8 cellular contexts compared by ENCODE assay signal in the genomic region with DNA sequence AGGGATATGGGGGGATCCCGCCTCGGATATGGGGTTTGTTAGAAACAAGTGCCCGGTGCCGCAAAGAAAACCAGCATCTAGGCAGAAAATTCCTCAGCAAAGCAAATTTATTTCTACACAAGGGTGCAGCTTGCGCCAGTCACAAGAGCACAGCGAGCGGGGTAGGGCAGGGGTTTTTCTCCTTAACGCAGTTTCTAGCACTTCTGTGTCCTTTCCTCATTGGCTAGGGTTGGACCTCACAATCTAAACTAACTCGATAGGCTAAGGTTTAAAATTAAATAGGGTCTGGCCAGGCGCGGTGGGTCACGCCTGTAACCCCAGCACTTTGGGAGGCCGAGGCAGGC. TPM values are rescaled to one million over a fixed set of nuclear protein-coding genes. Genes with fewer than 3 reads are reported as not detected.
DNase-seq lines count a peak whose midpoint lies in the region; ATAC-seq and TF ChIP-seq lines count a peak whose summit lies in the region.

No MANE protein-coding gene starts in this region.

- H3K36me3 ChIP-seq in liver (ENCODE audit: control insufficient read depth in 4 of 4, insufficient read depth in 3 of 4, low read depth in 1 of 4, low read length in 3 of 4) (peaks cover 0 to 2% (median 0%) of the 10 kb centered on the region in 4 donors), tibial artery (peaks cover 0 to 9% (median 5%) of the 10 kb centered on the region in 3 donors)

- H3K36me3 Mint-ChIP-seq in chondrocyte (ENCODE audit: low read depth) = peaks cover 12% of the 10 kb centered on the region

- 13% methylated on average over 13 of the region's 13 CpGs for WGBS in liver

- peaks cover 0 to 13% (median 7%) of the 10 kb centered on the region in 4 donors for H3K4me1 ChIP-seq in liver (ENCODE audit: control insufficient read depth in 4 of 4, insufficient read depth in 4 of 4, low read length in 3 of 4)
- H3K4me1 ChIP-seq in tibial artery = peaks cover 0 to 23% (median 9%) of the 10 kb centered on the region in 4 donors

- H3K4me3 Mint-ChIP-seq in chondrocyte (ENCODE audit: unreplicated experiment) = peak overlapping the region; percentile 93

- no peaks in the 10 kb centered on the region for H3K27me3 ChIP-seq in liver (ENCODE audit: control insufficient read depth in 4 of 4, insufficient read depth in 4 of 4, low read length in 3 of 4)
- no peaks in the 10 kb centered on the region for H3K27me3 ChIP-seq in tibial artery

- intact Hi-C loops in tibial artery (cut with DNase I; ENCODE audit: low total_unique reads) = no loop called here

- TF ChIP-seq CTCF in chondrocyte (IDR thresholded peaks at IDR 0.05) = no peak
- TF ChIP-seq CTCF in liver (IDR thresholded peaks at IDR 0.05; ENCODE audit: low read depth, low read length, missing input control) = no peak
- TF ChIP-seq CTCF in tibial artery (IDR thresholded peaks at IDR 0.05) = no peak

- DNase-seq in NCI-H69 (lab: John Stamatoyannopoulos, UW) = peak; percentile 50
- DNase-seq in chondrocyte (ENCODE audit: low spot score) = no peak
- DNase-seq in tibial artery = no peak
- DNase-seq in effector CD8-positive, alpha-beta T cell (lab: John Stamatoyannopoulos, UW) = no peak
- no peak for DNase-seq in cerebellum (ENCODE audit: low spot score)

- peaks cover 3% of the 10 kb centered on the region for H3K9me3 Mint-ChIP-seq in chondrocyte (ENCODE audit: low read depth)

- peak overlapping the region; percentile 74 to 76 for H3K27ac ChIP-seq in liver (ENCODE audit: low read depth in 1 of 2, low read length in 2 of 2)
- H3K27ac ChIP-seq in tibial artery = peak overlapping the region; percentile 91 to 92

- H3K27me3 Mint-ChIP-seq in chondrocyte (ENCODE audit: low read depth) = no peaks in the 10 kb centered on the region

- H3K9ac ChIP-seq in liver (ENCODE audit: low read depth in 1 of 2, low read length in 2 of 2) = peak overlapping the region; percentile 48 to 77

- peak overlapping the region; percentile 90 for H3K27ac Mint-ChIP-seq in chondrocyte (ENCODE audit: unreplicated experiment)

- ATAC-seq in GM18861 (IDR thresholded peaks at IDR 0.05; ENCODE audit: unreplicated experiment) = no peak

- peaks cover 23% of the 10 kb centered on the region for H3K4me1 Mint-ChIP-seq in chondrocyte (ENCODE audit: low read depth)

- TF ChIP-seq RAD21 in liver (IDR thresholded peaks at IDR 0.05) = no peak

- H3K9me3 ChIP-seq in liver (ENCODE audit: control insufficient read depth in 4 of 4, low read length in 3 of 4) (peaks cover 0 to under 1% (median 0%) of the 10 kb centered on the region in 4 donors), tibial artery (no peaks in the 10 kb centered on the region)

- H3K4me3 ChIP-seq in GM08714 (ENCODE audit: low read length) = peak overlapping the region; percentile 76
- peak overlapping the region; percentile 63 to 83 (median 74) for H3K4me3 ChIP-seq in liver (ENCODE audit: low read depth in 1 of 3, low read length in 3 of 3)
- H3K4me3 ChIP-seq in tibial artery = peak overlapping the region; percentile 65 to 86

TF ChIP-seq in liver, 16 proteins besides CTCF, POLR2A, EP300 and RAD21:
- no peak for TF ChIP-seq EGR1 (IDR thresholded peaks at IDR 0.05; ENCODE audit: low read depth in 2 of 2)
- TF ChIP-seq SP1 (IDR thresholded peaks at IDR 0.05) = no peak
- no peak for TF ChIP-seq HNF4G (IDR thresholded peaks at IDR 0.05)
- TF ChIP-seq, protein P1, sequence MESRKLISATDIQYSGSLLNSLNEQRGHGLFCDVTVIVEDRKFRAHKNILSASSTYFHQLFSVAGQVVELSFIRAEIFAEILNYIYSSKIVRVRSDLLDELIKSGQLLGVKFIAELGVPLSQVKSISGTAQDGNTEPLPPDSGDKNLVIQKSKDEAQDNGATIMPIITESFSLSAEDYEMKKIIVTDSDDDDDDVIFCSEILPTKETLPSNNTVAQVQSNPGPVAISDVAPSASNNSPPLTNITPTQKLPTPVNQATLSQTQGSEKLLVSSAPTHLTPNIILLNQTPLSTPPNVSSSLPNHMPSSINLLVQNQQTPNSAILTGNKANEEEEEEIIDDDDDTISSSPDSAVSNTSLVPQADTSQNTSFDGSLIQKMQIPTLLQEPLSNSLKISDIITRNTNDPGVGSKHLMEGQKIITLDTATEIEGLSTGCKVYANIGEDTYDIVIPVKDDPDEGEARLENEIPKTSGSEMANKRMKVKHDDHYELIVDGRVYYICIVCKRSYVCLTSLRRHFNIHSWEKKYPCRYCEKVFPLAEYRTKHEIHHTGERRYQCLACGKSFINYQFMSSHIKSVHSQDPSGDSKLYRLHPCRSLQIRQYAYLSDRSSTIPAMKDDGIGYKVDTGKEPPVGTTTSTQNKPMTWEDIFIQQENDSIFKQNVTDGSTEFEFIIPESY (IDR thresholded peaks at IDR 0.05) = no peak
- no peak for TF ChIP-seq FOXA2 (IDR thresholded peaks at IDR 0.05)
- TF ChIP-seq HNF4A (conservative IDR thresholded peaks at IDR 0.05) = no peak
- TF ChIP-seq, protein P2, sequence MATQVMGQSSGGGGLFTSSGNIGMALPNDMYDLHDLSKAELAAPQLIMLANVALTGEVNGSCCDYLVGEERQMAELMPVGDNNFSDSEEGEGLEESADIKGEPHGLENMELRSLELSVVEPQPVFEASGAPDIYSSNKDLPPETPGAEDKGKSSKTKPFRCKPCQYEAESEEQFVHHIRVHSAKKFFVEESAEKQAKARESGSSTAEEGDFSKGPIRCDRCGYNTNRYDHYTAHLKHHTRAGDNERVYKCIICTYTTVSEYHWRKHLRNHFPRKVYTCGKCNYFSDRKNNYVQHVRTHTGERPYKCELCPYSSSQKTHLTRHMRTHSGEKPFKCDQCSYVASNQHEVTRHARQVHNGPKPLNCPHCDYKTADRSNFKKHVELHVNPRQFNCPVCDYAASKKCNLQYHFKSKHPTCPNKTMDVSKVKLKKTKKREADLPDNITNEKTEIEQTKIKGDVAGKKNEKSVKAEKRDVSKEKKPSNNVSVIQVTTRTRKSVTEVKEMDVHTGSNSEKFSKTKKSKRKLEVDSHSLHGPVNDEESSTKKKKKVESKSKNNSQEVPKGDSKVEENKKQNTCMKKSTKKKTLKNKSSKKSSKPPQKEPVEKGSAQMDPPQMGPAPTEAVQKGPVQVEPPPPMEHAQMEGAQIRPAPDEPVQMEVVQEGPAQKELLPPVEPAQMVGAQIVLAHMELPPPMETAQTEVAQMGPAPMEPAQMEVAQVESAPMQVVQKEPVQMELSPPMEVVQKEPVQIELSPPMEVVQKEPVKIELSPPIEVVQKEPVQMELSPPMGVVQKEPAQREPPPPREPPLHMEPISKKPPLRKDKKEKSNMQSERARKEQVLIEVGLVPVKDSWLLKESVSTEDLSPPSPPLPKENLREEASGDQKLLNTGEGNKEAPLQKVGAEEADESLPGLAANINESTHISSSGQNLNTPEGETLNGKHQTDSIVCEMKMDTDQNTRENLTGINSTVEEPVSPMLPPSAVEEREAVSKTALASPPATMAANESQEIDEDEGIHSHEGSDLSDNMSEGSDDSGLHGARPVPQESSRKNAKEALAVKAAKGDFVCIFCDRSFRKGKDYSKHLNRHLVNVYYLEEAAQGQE (IDR thresholded peaks at IDR 0.05) = no peak
- no peak for TF ChIP-seq YY1 (IDR thresholded peaks at IDR 0.05)
- TF ChIP-seq JUND (IDR thresholded peaks at IDR 0.05) = no peak
- no peak for TF ChIP-seq NR2F2 (IDR thresholded peaks at IDR 0.05)
- TF ChIP-seq RXRA (IDR thresholded peaks at IDR 0.05) = no peak
- TF ChIP-seq, protein P3, sequence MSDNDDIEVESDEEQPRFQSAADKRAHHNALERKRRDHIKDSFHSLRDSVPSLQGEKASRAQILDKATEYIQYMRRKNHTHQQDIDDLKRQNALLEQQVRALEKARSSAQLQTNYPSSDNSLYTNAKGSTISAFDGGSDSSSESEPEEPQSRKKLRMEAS (IDR thresholded peaks at IDR 0.05) = no peak

RNA-seq across cellular contexts. Expression of gene ZNF440, which starts 0.6 kb away (rescaled TPM):
- total RNA-seq in chondrocyte (8.2 to 11.6 TPM (median 8.4 TPM) in 3 replicates), liver (1 to 10 TPM; 7.2 to 8.5 TPM), cerebellum (22.2 TPM)
- 1 to 10 TPM; 1.3 to 1.5 TPM for polyA plus RNA-seq in liver

RNA-seq across cellular contexts. Expression of gene ZNF491, which starts 16.4 kb away (rescaled TPM):
- total RNA-seq in chondrocyte (3.6 to 7.1 TPM (median 4.2 TPM) in 3 replicates), liver (1 to 10 TPM in 1 of 2 donors, under 1 TPM in 1; 0.98 to 1.8 TPM), cerebellum (20.2 TPM)
- under 1 TPM; 0.24 to 0.51 TPM for polyA plus RNA-seq in liver

RNA-seq across cellular contexts. Expression of gene ZNF439, which starts 33.8 kb away (rescaled TPM):
- total RNA-seq in chondrocyte (1.1 to 5.7 TPM (median 4.9 TPM) in 3 replicates), liver (1 to 10 TPM; 2.0 to 2.4 TPM), cerebellum (43.2 TPM)
- under 1 TPM; 0.33 to 0.61 TPM for polyA plus RNA-seq in liver

RNA-seq across cellular contexts. Expression of gene ZNF441, which starts 47.9 kb away (rescaled TPM):
- total RNA-seq in chondrocyte (4.9 to 5.8 TPM (median 5.6 TPM) in 3 replicates), liver (1 to 10 TPM; 7.1 to 7.4 TPM), cerebellum (37.8 TPM)
- polyA plus RNA-seq in liver = 1 to 10 TPM; 1.8 to 4.2 TPM
